Comparison of ENCODE assay signal across 8 cellular contexts in genomic region chr5:43019615-43020293, GRCh38. TPM values are rescaled to one million over a fixed set of nuclear protein-coding genes. Genes with fewer than 3 reads are reported as not detected.
DNase-seq lines count a peak whose midpoint lies in the region; ATAC-seq, FAIRE-seq and TF ChIP-seq lines count a peak whose summit lies in the region.

No MANE protein-coding gene starts in this region.

- peak overlapping the region; percentile 98 for H3K27ac Mint-ChIP-seq in activated naive CD8-positive, alpha-beta T cell treated with anti-CD3 and anti-CD28 coated beads, Interleukin-2, amount 50 U/mL, for 24 hours

- no peak overlapping the region for H3K27ac ChIP-seq in iPS-18a (ENCODE audit: low read length)

- no peaks in the 10 kb centered on the region for H3K9me3 ChIP-seq in iPS-18a (ENCODE audit: control insufficient read depth, low read depth, low read length)

- H3K36me3 ChIP-seq in iPS-18a (ENCODE audit: control insufficient read depth, low read depth, low read length) = no peaks in the 10 kb centered on the region

- H3K4me3 Mint-ChIP-seq in activated naive CD8-positive, alpha-beta T cell treated with anti-CD3 and anti-CD28 coated beads, Interleukin-2, amount 50 U/mL, for 24 hours = peak overlapping the region; percentile 91

- H3K9ac ChIP-seq in iPS-18a (ENCODE audit: low read length) = no peak overlapping the region

- H3K27me3 Mint-ChIP-seq in activated naive CD8-positive, alpha-beta T cell treated with anti-CD3 and anti-CD28 coated beads, Interleukin-2, amount 50 U/mL, for 24 hours = no peaks in the 10 kb centered on the region

- peak; percentile 89 for FAIRE-seq in GM12891 (lab: Jason Lieb, UNC)

- 0 out of 2 replicates have a peak, but pooled peaks have one; percentile 35 for TF ChIP-seq POLR2A in GM12891 (IDR thresholded peaks at IDR 0.05; ENCODE audit: low read depth, low read length)

- ATAC-seq in HG02588 (IDR thresholded peaks at IDR 0.05; ENCODE audit: unreplicated experiment) = peak; percentile 68
- ATAC-seq in activated naive CD8-positive, alpha-beta T cell treated with anti-CD3 and anti-CD28 coated beads, Interleukin-2, amount 50 U/mL, for 24 hours = peak; percentile 78

- H3K36me3 Mint-ChIP-seq in activated naive CD8-positive, alpha-beta T cell treated with anti-CD3 and anti-CD28 coated beads, Interleukin-2, amount 50 U/mL, for 24 hours (ENCODE audit: low read depth) = no peaks in the 10 kb centered on the region

- H3K4me1 ChIP-seq in iPS-18a (ENCODE audit: control insufficient read depth, low read depth, low read length) = peaks cover 32% of the 10 kb centered on the region

- peak overlapping the region; percentile 43 for H3K4me3 ChIP-seq in iPS-18a (ENCODE audit: low read length)

- no peaks in the 10 kb centered on the region for H3K9me3 Mint-ChIP-seq in activated naive CD8-positive, alpha-beta T cell treated with anti-CD3 and anti-CD28 coated beads, Interleukin-2, amount 50 U/mL, for 24 hours

- DNase-seq in GM12891 (ENCODE audit: insufficient read length, low spot score) = no peak
- DNase-seq in NCI-H1048 (lab: John Stamatoyannopoulos, UW) = peak; percentile 75
- peak; percentile 87 for DNase-seq in SKM-1 (lab: John Stamatoyannopoulos, UW; ENCODE audit: unreplicated experiment)
- DNase-seq in activated naive CD8-positive, alpha-beta T cell treated with anti-CD3 and anti-CD28 coated beads, Interleukin-2, amount 50 U/mL, for 24 hours = peak; percentile 77
- peak; percentile 52 to 64 for DNase-seq in stimulated activated CD4-positive, alpha-beta T cell treated with anti-CD3 and anti-CD28 coated beads, Interleukin-12 subunit alpha, Interleukin-12 subunit beta, amount 100 ng/mL, for 24 hours (ENCODE audit: low read depth in 2 of 2)
- no peak for DNase-seq in HPDE6-E6E7 (ENCODE audit: extremely low spot score)

- peaks cover 39% of the 10 kb centered on the region for H3K4me1 Mint-ChIP-seq in activated naive CD8-positive, alpha-beta T cell treated with anti-CD3 and anti-CD28 coated beads, Interleukin-2, amount 50 U/mL, for 24 hours

- H3K27me3 ChIP-seq in iPS-18a (ENCODE audit: control insufficient read depth, insufficient read depth, low read length) = peaks cover 97% of the 10 kb centered on the region

TF ChIP-seq in GM12891, 5 proteins besides CTCF, POLR2A, EP300 and RAD21:
- TF ChIP-seq PAX5 (IDR thresholded peaks at IDR 0.05; ENCODE audit: insufficient read depth, low read length, severe bottlenecking) (peak; percentile 58), SPI1 (IDR thresholded peaks at IDR 0.05; ENCODE audit: low read depth, low read length) (no peak), TAF1 (IDR thresholded peaks at IDR 0.05; ENCODE audit: low read depth, low read length) (peak; percentile 46; the same call in 1 of the 2 replicates), POLR2AphosphoS5 (IDR thresholded peaks at IDR 0.05; ENCODE audit: low read depth, low read length) (peak; percentile 54; the same call in 1 of the 2 replicates)

RNA-seq across cellular contexts. Expression of gene ANXA2R, which starts 20.4 kb away (rescaled TPM):
- 2.3 TPM for polyA plus RNA-seq in GM12891 (2012; ENCODE audit: low read depth, missing spikeins)

Comparison
In these comparisons a context has a peak if more than half of its experiments do, and no peak if none do; other contexts are left out.
1. DNase-seq: peak in NCI-H1048 (single experiment), SKM-1 (single experiment), activated naive CD8-positive, alpha-beta T cell treated with anti-CD3 and anti-CD28 coated beads, Interleukin-2, amount 50 U/mL, for 24 hours (single experiment) and stimulated activated CD4-positive, alpha-beta T cell treated with anti-CD3 and anti-CD28 coated beads, Interleukin-12 subunit alpha, Interleukin-12 subunit beta, amount 100 ng/mL, for 24 hours (2 of 2); none in GM12891 (single experiment) and HPDE6-E6E7 (single experiment).